In genomic region chr1:11836955-11837766, GRCh38 we compare ENCODE assay signal across 20 cellular contexts. TPM values are rescaled to one million over a fixed set of nuclear protein-coding genes. Genes with fewer than 3 reads are reported as not detected.
DNase-seq lines count a peak whose midpoint lies in the region; FAIRE-seq and TF ChIP-seq lines count a peak whose summit lies in the region.
"Had no signal": no experiment of that assay in that cellular context is flagged by ENCODE, and none has a peak within 500 bp of the region (broad histone marks: within the 10 kb centered on the region; RNA-seq: fewer than 3 reads in every experiment).

No MANE protein-coding gene starts in this region.

- H3K79me2 ChIP-seq in GM23248 (ENCODE audit: insufficient read depth) (no peaks in the 10 kb centered on the region), neural progenitor cell (ENCODE audit: low read depth) (no peaks in the 10 kb centered on the region)

- CTCF ChIA-PET in RWPE1 (lab: Yijun Ruan, JAX) = interaction anchor here (0.6 to 3.0 kb wide), 4 partner anchors 12 to 389 kb away, joined by 3 to 16 read pairs (median 4); no protein-coding TSS in a partner anchor

- H3K4me2 ChIP-seq in GM23248 (ENCODE audit: unreplicated experiment) = no peak overlapping the region
- H3K4me2 ChIP-seq in neural progenitor cell = no peak overlapping the region
- H3K4me2 ChIP-seq: A549, GM23338 had no signal

- DNase-seq in RWPE1 (ENCODE audit: low spot score) = no peak
- DNase-seq in kidney = peak; percentile 62
- DNase-seq in posterior vena cava (ENCODE audit: low spot score) = peak; percentile 76
- DNase-seq in GM23248 = no peak
- DNase-seq in neural progenitor cell (ENCODE audit: low spot score) = no peak
- DNase-seq: BE2C; CD4-positive, alpha-beta memory T cell; DMS153; DMS79 treated with DMSO at 0.1 percent for 48 hours; EL; H9; KBM-7 had no signal

- FAIRE-seq in kidney (lab: Jason Lieb, UNC) = no peak
- FAIRE-seq: A549, D721Med, G401.6, GM12891 had no signal

- peaks cover 21% of the 10 kb centered on the region for H3K36me3 Mint-ChIP-seq in neural progenitor cell

- H3K9me3 Mint-ChIP-seq in neural progenitor cell = no peaks in the 10 kb centered on the region
- H3K9me3 Mint-ChIP-seq: CD4-positive, alpha-beta memory T cell; GM23338; H9 had no signal

- H3K4me1 Mint-ChIP-seq in neural progenitor cell = no peaks in the 10 kb centered on the region
- H3K4me1 Mint-ChIP-seq: GM23338, H9 had no signal

- no peak overlapping the region for H3K9ac ChIP-seq in kidney (ENCODE audit: low read length in 2 of 2)
- no peak overlapping the region for H3K9ac ChIP-seq in GM23248
- H3K9ac ChIP-seq in neural progenitor cell = no peak overlapping the region

- intact Hi-C loops in kidney (cut with DNase I) (loop anchor here (5.0 kb wide), 1 partner anchor 55 kb away; no protein-coding TSS in a partner anchor), posterior vena cava (cut with DNase I) (loop anchor here (5.0 to 10.0 kb wide), 2 partner anchors 55 to 138 kb away; no protein-coding TSS in a partner anchor)

- H2AFZ ChIP-seq in GM23248 = no peak overlapping the region
- no peak overlapping the region for H2AFZ ChIP-seq in neural progenitor cell (replicated peaks)
- H2AFZ ChIP-seq: GM23338 had no signal

- in situ Hi-C loops in GM23248 (cut with MboI) = no loop called here

- H3K4me3 Mint-ChIP-seq in neural progenitor cell = no peak overlapping the region
- H3K4me3 Mint-ChIP-seq: CD4-positive, alpha-beta memory T cell; GM23338; H9 had no signal

- POLR2A ChIA-PET in RWPE1 (lab: Yijun Ruan, JAX; ENCODE audit: low non-redundant PET) = interaction anchor here (0.5 kb wide), 1 partner anchor 71 kb away, joined by 3 read pairs; no protein-coding TSS in a partner anchor

- H3F3A ChIP-seq in GM23248 (ENCODE audit: insufficient read depth) (no peaks in the 10 kb centered on the region), neural progenitor cell (ENCODE audit: low read depth) (peaks cover 8% of the 10 kb centered on the region)

- peak overlapping the region; percentile 28 for H3K27ac ChIP-seq in RWPE1
- H3K27ac ChIP-seq in kidney (ENCODE audit: low read depth in 2 of 2, low read length in 2 of 2) = no peak overlapping the region
- H3K27ac ChIP-seq in GM23248 = no peak overlapping the region
- H3K27ac ChIP-seq in neural progenitor cell = no peak overlapping the region
- H3K27ac ChIP-seq: A549, C4-2B, HL-60 had no signal

- H3K27me3 ChIP-seq in GM23248 (replicated peaks; ENCODE audit: insufficient read depth) = no peaks in the 10 kb centered on the region
- no peaks in the 10 kb centered on the region for H3K27me3 ChIP-seq in neural progenitor cell
- H3K27me3 ChIP-seq: BE2C had no signal

- H3K36me3 ChIP-seq in kidney (ENCODE audit: control insufficient read depth in 1 of 2, insufficient read depth in 2 of 2, low read length in 2 of 2) (peaks cover 67 to 76% of the 10 kb centered on the region in 2 donors), GM23248 (ENCODE audit: low read depth) (peaks cover 32% of the 10 kb centered on the region), neural progenitor cell (peaks cover 10% of the 10 kb centered on the region)

- no peak for TF ChIP-seq CTCF in RWPE1 (conservative IDR thresholded peaks at IDR 0.05; ENCODE audit: low read depth)
- TF ChIP-seq CTCF in kidney (IDR thresholded peaks at IDR 0.05; ENCODE audit: borderline replicate concordance, extremely low read depth, insufficient read depth) = no peak
- no peak for TF ChIP-seq CTCF in neural progenitor cell (IDR thresholded peaks at IDR 0.05)

- no peaks in the 10 kb centered on the region for H3K9me2 ChIP-seq in GM23248 (ENCODE audit: insufficient read depth)

- H4K20me1 ChIP-seq in GM23248 (ENCODE audit: insufficient read depth) = no peaks in the 10 kb centered on the region
- peaks cover 14% of the 10 kb centered on the region for H4K20me1 ChIP-seq in neural progenitor cell (ENCODE audit: low read depth)

- H3K4me3 ChIP-seq in kidney (ENCODE audit: low read length in 2 of 2) (no peak overlapping the region), GM23248 (no peak overlapping the region), neural progenitor cell (no peak overlapping the region)
- H3K4me3 ChIP-seq: A549, GM23338 had no signal

- no peak overlapping the region for H3K27ac Mint-ChIP-seq in neural progenitor cell
- H3K27ac Mint-ChIP-seq: GM23338 had no signal

- H3K9me3 ChIP-seq in kidney (ENCODE audit: control insufficient read depth in 1 of 2, low read length in 2 of 2) (no peaks in the 10 kb centered on the region), GM23248 (ENCODE audit: low read depth) (no peaks in the 10 kb centered on the region), neural progenitor cell (ENCODE audit: low read depth) (no peaks in the 10 kb centered on the region)
- H3K9me3 ChIP-seq: A549, BE2C had no signal

- 91% methylated on average over 36 of the region's 36 CpGs for WGBS in GM23248 (ENCODE audit: low coverage in 1 of 2, low lambda C conversion rate in 2 of 2, missing lambda C conversion rate in 2 of 2), 2 experiments

- H3K4me1 ChIP-seq in kidney (ENCODE audit: control insufficient read depth in 1 of 2, insufficient read depth in 1 of 2, low read depth in 1 of 2, low read length in 2 of 2) (no peaks in the 10 kb centered on the region), GM23248 (ENCODE audit: insufficient read depth) (no peaks in the 10 kb centered on the region), neural progenitor cell (no peaks in the 10 kb centered on the region)
- H3K4me1 ChIP-seq: A549 had no signal

- peaks cover 2% of the 10 kb centered on the region for H3K27me3 Mint-ChIP-seq in neural progenitor cell (ENCODE audit: insufficient read depth, low read depth)
- H3K27me3 Mint-ChIP-seq: CD4-positive, alpha-beta memory T cell had no signal

RNA-seq across cellular contexts. Expression of gene NPPA, which starts 10.4 kb away (rescaled TPM):
- total RNA-seq in kidney = 0.50 TPM
- not detected for polyA plus RNA-seq in kidney (ENCODE audit: insufficient read depth, low read depth, low replicate concordance)
- 1 to 10 TPM in 1 of 2 donors, not detected in 1; 3.8 TPM for total RNA-seq in posterior vena cava
- not detected in 2 replicates for total RNA-seq in GM23248 (2014; rRNA removed; shearing (Covaris generic))
- polyA plus RNA-seq in GM23248 (2016; fragmentation: Nextera tagmentation; extraction: Ambion mirVana) = not detected in 2 replicates
- not detected in 2 replicates for total RNA-seq in neural progenitor cell (ENCODE audit: low replicate concordance)
- total RNA-seq: CD4-positive, alpha-beta memory T cell; GM23338; H9 had no signal
- polyA plus RNA-seq: A549; AG04450; CD4-positive, alpha-beta memory T cell had no signal

RNA-seq across cellular contexts. Expression of gene NPPB, which starts 21.6 kb away (rescaled TPM):
- total RNA-seq in kidney = not detected
- polyA plus RNA-seq in kidney (ENCODE audit: insufficient read depth, low read depth, low replicate concordance) = not detected
- not detected for total RNA-seq in posterior vena cava
- total RNA-seq in GM23248 (2014; rRNA removed; shearing (Covaris generic)) = not detected in 2 replicates
- polyA plus RNA-seq in GM23248 (2016; fragmentation: Nextera tagmentation; extraction: Ambion mirVana) = not detected in 2 replicates
- not detected in 2 replicates for total RNA-seq in neural progenitor cell (ENCODE audit: low replicate concordance)
- total RNA-seq: CD4-positive, alpha-beta memory T cell; GM23338 had no signal
- polyA plus RNA-seq: AG04450; CD4-positive, alpha-beta memory T cell had no signal

RNA-seq across cellular contexts. Expression of gene CLCN6, which starts 31.2 kb away (rescaled TPM):
- total RNA-seq in kidney (26.0 TPM), posterior vena cava (10 to 100 TPM; 16.8 to 16.9 TPM), neural progenitor cell (ENCODE audit: low replicate concordance) (10.3 and 15.6 TPM in 2 replicates)
- polyA plus RNA-seq in kidney (ENCODE audit: insufficient read depth, low read depth, low replicate concordance) (7.1 TPM), GM23248 (2016; fragmentation: Nextera tagmentation; extraction: Ambion mirVana) (4.4 and 4.9 TPM in 2 replicates)
- 4.3 and 5.4 TPM in 2 replicates for total RNA-seq in GM23248 (2014; rRNA removed; shearing (Covaris generic))

RNA-seq across cellular contexts. Expression of gene MTHFR, which starts 31.4 kb away (rescaled TPM):
- 65.5 TPM for total RNA-seq in kidney
- 10.6 TPM for polyA plus RNA-seq in kidney (ENCODE audit: insufficient read depth, low read depth, low replicate concordance)
- total RNA-seq in posterior vena cava = 10 to 100 TPM; 31.0 to 31.7 TPM
- 6.6 and 16.1 TPM in 2 replicates for total RNA-seq in GM23248 (2014; rRNA removed; shearing (Covaris generic))
- 5.1 and 6.5 TPM in 2 replicates for polyA plus RNA-seq in GM23248 (2016; fragmentation: Nextera tagmentation; extraction: Ambion mirVana)
- 7.0 and 14.3 TPM in 2 replicates for total RNA-seq in neural progenitor cell (ENCODE audit: low replicate concordance)

Comparison
In these comparisons a context has a peak if more than half of its experiments do, and no peak if none do; other contexts are left out.
1. DNase-seq: peak in kidney (single experiment) and posterior vena cava (single experiment); none in RWPE1 (single experiment), GM23248 (single experiment) and neural progenitor cell (single experiment).